Comparison of ENCODE assay signal across 20 cellular contexts in the genomic region with DNA sequence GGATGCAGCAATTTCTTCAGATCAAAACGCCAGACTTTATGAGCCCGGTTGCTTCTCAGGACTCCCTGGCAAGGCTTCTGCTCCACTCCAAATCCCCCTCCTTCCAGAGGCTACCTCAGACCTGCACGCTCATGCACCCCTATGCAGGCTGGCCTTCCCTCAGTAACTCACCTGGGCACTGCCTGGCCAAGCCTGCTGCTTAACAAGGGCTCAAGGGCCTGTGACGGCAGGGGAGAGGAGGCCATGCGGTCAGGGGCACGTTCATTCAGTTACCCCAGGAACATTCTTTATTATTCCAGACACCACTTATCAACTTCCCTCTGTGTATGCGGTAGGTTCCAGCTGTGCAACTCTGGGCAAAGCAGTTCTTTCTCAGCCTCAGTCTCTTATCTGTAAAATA.
A peak's percentile ranks its signal among the peaks of the same experiment; 100 is the strongest.
DNase-seq lines count a peak whose midpoint lies in the region; ATAC-seq and TF ChIP-seq lines count a peak whose summit lies in the region.
"Had no signal": no experiment of that assay in that cellular context is flagged by ENCODE, and none has a peak within 500 bp of the region (broad histone marks: within the 10 kb centered on the region; RNA-seq: fewer than 3 reads in every experiment).

No MANE protein-coding gene starts in this region.

- no peak overlapping the region for H3K4me3 ChIP-seq in HEK293 (ENCODE audit: low read depth, low read length)
- H3K4me3 ChIP-seq in neuronal stem cell (ENCODE audit: low read length in 2 of 2), result no peak overlapping the region
- H3K4me3 ChIP-seq: A549; BLaER1 treated with 17β-estradiol and CSF1 and Interleukin-3, amounts not matched to agents 10 nM and 100 nM; GM12878 had no signal

- POLR2A ChIA-PET in HEK293 (lab: Yijun Ruan, JAX), result no interaction called here

- CTCF ChIA-PET in HEK293 (lab: Yijun Ruan, JAX), result no interaction called here

- no peaks in the 10 kb centered on the region for H3K36me3 ChIP-seq in HEK293 (ENCODE audit: control insufficient read depth in 2 of 2, insufficient read depth in 1 of 2, low read length in 2 of 2)
- no peaks in the 10 kb centered on the region for H3K36me3 ChIP-seq in neuronal stem cell (replicated peaks in 1 of 2; ENCODE audit: control insufficient read depth in 2 of 2, insufficient read depth in 2 of 2, low read length in 2 of 2)
- H3K36me3 ChIP-seq: BLaER1 treated with 17β-estradiol and CSF1 and Interleukin-3, amounts not matched to agents 10 nM and 100 nM had no signal

- WGBS in neuronal stem cell (ENCODE audit: extremely low coverage in 2 of 2, insufficient read length in 2 of 2, insufficient replicate concordance in 1 of 2), 2 donors, result no CpG with 5 or more reads among the region's 7 CpGs

- H3K9ac ChIP-seq in neuronal stem cell (ENCODE audit: low read depth, low read length, poor library complexity), result no peak overlapping the region
- H3K9ac ChIP-seq: BLaER1 treated with 17β-estradiol and CSF1 and Interleukin-3, amounts not matched to agents 10 nM and 100 nM had no signal

- no peaks in the 10 kb centered on the region for H3K79me1 ChIP-seq in neuronal stem cell (ENCODE audit: low read depth, low read length)

- H3K27me3 ChIP-seq in neuronal stem cell (ENCODE audit: control insufficient read depth in 3 of 3, insufficient read depth in 3 of 3, low read depth in 1 of 3, low read length in 3 of 3), result no peaks in the 10 kb centered on the region

- H3K27ac ChIP-seq in HEK293 (ENCODE audit: extremely low read depth, low read depth, low read length) (no peak overlapping the region), neuronal stem cell (replicated peaks; ENCODE audit: low read length) (no peak overlapping the region)
- H3K27ac ChIP-seq: 22Rv1; BLaER1 treated with 17β-estradiol and CSF1 and Interleukin-3, amounts not matched to agents 10 nM and 100 nM; C4-2B had no signal

- DNase-seq in left lobe of liver (ENCODE audit: low spot score) (peak; percentile 16), neuronal stem cell (ENCODE audit: low spot score) (no peak), NCI-H146 treated with DMSO at 0.1 percent for 48 hours (lab: John Stamatoyannopoulos, UW; ENCODE audit: unreplicated experiment) (no peak), HT-29 (ENCODE audit: low spot score) (no peak)
- DNase-seq: AML-193; CD4-positive, alpha-beta T cell; CD8-positive, alpha-beta T cell; DMS 273 treated with DMSO at 0.1 percent for 48 hours; DMS153; DMS53; DMS79; DND-41; EL; GDM1 had no signal

- no peak overlapping the region for H3K4ac ChIP-seq in neuronal stem cell (ENCODE audit: low read length)

- H2BK5ac ChIP-seq in neuronal stem cell (ENCODE audit: low read length), result no peak overlapping the region

- no peak overlapping the region for H2BK15ac ChIP-seq in neuronal stem cell (ENCODE audit: low read length)

- no peak overlapping the region for H2AK5ac ChIP-seq in neuronal stem cell (ENCODE audit: low read depth, low read length)

- no peak overlapping the region for H4K91ac ChIP-seq in neuronal stem cell (ENCODE audit: low read depth, low read length, poor library complexity)

- H2BK12ac ChIP-seq in neuronal stem cell (ENCODE audit: low read length), result no peak overlapping the region

- H3K9me3 ChIP-seq in HEK293 (ENCODE audit: control insufficient read depth, insufficient read depth, low read depth, low read length) (no peaks in the 10 kb centered on the region), neuronal stem cell (replicated peaks in 1 of 2; ENCODE audit: control insufficient read depth in 2 of 2, insufficient read depth in 1 of 2, low read depth in 1 of 2, low read length in 2 of 2) (no peaks in the 10 kb centered on the region)

- H3K23ac ChIP-seq in neuronal stem cell (ENCODE audit: low read depth, low read length, poor library complexity), result peak overlapping the region; percentile 60

- TF ChIP-seq CTCF in HEK293 (tag by site-specific recombination; IDR thresholded peaks at IDR 0.05), result no peak

- H2BK120ac ChIP-seq in neuronal stem cell (ENCODE audit: low read depth, low read length), result no peak overlapping the region

- no peak overlapping the region for H3K18ac ChIP-seq in neuronal stem cell (ENCODE audit: low read length)

- no peak overlapping the region for H2AFZ ChIP-seq in neuronal stem cell (ENCODE audit: low read length)

- H3K4me2 ChIP-seq in neuronal stem cell (ENCODE audit: insufficient read depth, low read length, poor library complexity, severe bottlenecking), result no peak overlapping the region
- H3K4me2 ChIP-seq: A549; BLaER1 treated with 17β-estradiol and CSF1 and Interleukin-3, amounts not matched to agents 10 nM and 100 nM had no signal

- no peak overlapping the region for H4K8ac ChIP-seq in neuronal stem cell (ENCODE audit: low read depth, low read length)

- H3K4me1 ChIP-seq in HEK293 (ENCODE audit: control insufficient read depth, insufficient read depth, low read length) (no peaks in the 10 kb centered on the region), neuronal stem cell (ENCODE audit: control insufficient read depth in 2 of 2, insufficient read depth in 1 of 2, low read depth in 1 of 2, low read length in 2 of 2) (no peaks in the 10 kb centered on the region)

- no peak for ATAC-seq in left lobe of liver
- ATAC-seq: CD8-positive, alpha-beta T cell; GM12878 had no signal

- peak overlapping the region; percentile 91 for H3K14ac ChIP-seq in neuronal stem cell (ENCODE audit: low read length)

TF ChIP-seq in HEK293, 187 proteins besides CTCF, POLR2A, EP300 and RAD21:
- TF ChIP-seq ZNF473 (tag by site-specific recombination; IDR thresholded peaks at IDR 0.05), result no peak
- TF ChIP-seq ZIC2 (tag by site-specific recombination; IDR thresholded peaks at IDR 0.05), result peak; percentile 57
